Comparison of ENCODE assay signal across 11 cellular contexts in genomic region chr1:39189592-39190041, GRCh38.
A peak's percentile ranks its signal among the peaks of the same experiment; 100 is the strongest.
DNase-seq lines count a peak whose midpoint lies in the region; ATAC-seq lines count a peak whose summit lies in the region.
"Had no signal": no experiment of that assay in that cellular context is flagged by ENCODE, and none has a peak within 500 bp of the region (broad histone marks: within the 10 kb centered on the region; RNA-seq: fewer than 3 reads in every experiment).

No MANE protein-coding gene starts in this region.

- H3K4me3 Mint-ChIP-seq in T-helper 2 cell treated with Interferon-gamma antibody and Interleukin-4, amounts not matched to agents 5 μg/mL and 100 μg/mL, for 36 hours, result peak overlapping the region; percentile 53
- peak overlapping the region; percentile 21 for H3K4me3 Mint-ChIP-seq in stimulated activated effector memory CD8-positive, alpha-beta T cell treated with anti-CD3 and anti-CD28 coated beads, Interleukin-12 subunit alpha, Interleukin-12 subunit beta, amount 100 ng/mL, for 72 hours

- no peaks in the 10 kb centered on the region for H3K36me3 Mint-ChIP-seq in T-helper 2 cell treated with Interferon-gamma antibody and Interleukin-4, amounts not matched to agents 5 μg/mL and 100 μg/mL, for 36 hours (ENCODE audit: low read depth)
- peaks cover 29% of the 10 kb centered on the region for H3K36me3 Mint-ChIP-seq in stimulated activated effector memory CD8-positive, alpha-beta T cell treated with anti-CD3 and anti-CD28 coated beads, Interleukin-12 subunit alpha, Interleukin-12 subunit beta, amount 100 ng/mL, for 72 hours

- no peak for ATAC-seq in stimulated activated effector memory CD8-positive, alpha-beta T cell treated with anti-CD3 and anti-CD28 coated beads, Interleukin-12 subunit alpha, Interleukin-12 subunit beta, amount 100 ng/mL, for 72 hours
- ATAC-seq: body of pancreas had no signal

- DNase-seq in NCI-H510A treated with DMSO at 0.1 percent for 48 hours (lab: John Stamatoyannopoulos, UW) (peak; percentile 99), NCI-H510A (lab: John Stamatoyannopoulos, UW) (no peak), fibroblast of peridontal ligament (ENCODE audit: extremely low read depth) (peak; percentile 69), SHP77 treated with DMSO at 0.1 percent for 48 hours (lab: John Stamatoyannopoulos, UW) (no peak), NCI-H524 treated with DMSO at 0.1 percent for 48 hours (lab: John Stamatoyannopoulos, UW) (no peak)
- no peak for DNase-seq in T-helper 2 cell treated with Interferon-gamma antibody and Interleukin-4, amounts not matched to agents 5 μg/mL and 100 μg/mL, for 36 hours (ENCODE audit: low spot score)
- DNase-seq in stimulated activated effector memory CD8-positive, alpha-beta T cell treated with anti-CD3 and anti-CD28 coated beads, Interleukin-12 subunit alpha, Interleukin-12 subunit beta, amount 100 ng/mL, for 72 hours (ENCODE audit: low spot score in 2 of 2), result no peak
- no peak for DNase-seq in stimulated activated CD4-positive, alpha-beta T cell treated with anti-CD3 and anti-CD28 coated beads, Interleukin-4, amount 100 ng/mL, for 1 hour
- DNase-seq: body of pancreas, NCI-H345, substantia nigra had no signal

- H3K27me3 Mint-ChIP-seq in T-helper 2 cell treated with Interferon-gamma antibody and Interleukin-4, amounts not matched to agents 5 μg/mL and 100 μg/mL, for 36 hours (ENCODE audit: low read depth), result no peaks in the 10 kb centered on the region

- H3K27ac Mint-ChIP-seq in T-helper 2 cell treated with Interferon-gamma antibody and Interleukin-4, amounts not matched to agents 5 μg/mL and 100 μg/mL, for 36 hours, result peak overlapping the region; percentile 84
- peak overlapping the region; percentile 96 for H3K27ac Mint-ChIP-seq in stimulated activated effector memory CD8-positive, alpha-beta T cell treated with anti-CD3 and anti-CD28 coated beads, Interleukin-12 subunit alpha, Interleukin-12 subunit beta, amount 100 ng/mL, for 72 hours

- peaks cover 71% of the 10 kb centered on the region for H3K4me1 Mint-ChIP-seq in T-helper 2 cell treated with Interferon-gamma antibody and Interleukin-4, amounts not matched to agents 5 μg/mL and 100 μg/mL, for 36 hours (ENCODE audit: low read depth)
- peaks cover 83% of the 10 kb centered on the region for H3K4me1 Mint-ChIP-seq in stimulated activated effector memory CD8-positive, alpha-beta T cell treated with anti-CD3 and anti-CD28 coated beads, Interleukin-12 subunit alpha, Interleukin-12 subunit beta, amount 100 ng/mL, for 72 hours

- no peaks in the 10 kb centered on the region for H3K9me3 Mint-ChIP-seq in T-helper 2 cell treated with Interferon-gamma antibody and Interleukin-4, amounts not matched to agents 5 μg/mL and 100 μg/mL, for 36 hours
- H3K9me3 Mint-ChIP-seq in stimulated activated effector memory CD8-positive, alpha-beta T cell treated with anti-CD3 and anti-CD28 coated beads, Interleukin-12 subunit alpha, Interleukin-12 subunit beta, amount 100 ng/mL, for 72 hours, result no peaks in the 10 kb centered on the region

Comparison
In these comparisons a context has a peak if more than half of its experiments do, and no peak if none do; other contexts are left out.
1. DNase-seq: peak in NCI-H510A treated with DMSO at 0.1 percent for 48 hours (single experiment) and fibroblast of peridontal ligament (single experiment); none in NCI-H510A (single experiment), T-helper 2 cell treated with Interferon-gamma antibody and Interleukin-4, amounts not matched to agents 5 μg/mL and 100 μg/mL, for 36 hours (single experiment), stimulated activated effector memory CD8-positive, alpha-beta T cell treated with anti-CD3 and anti-CD28 coated beads, Interleukin-12 subunit alpha, Interleukin-12 subunit beta, amount 100 ng/mL, for 72 hours (0 of 2), SHP77 treated with DMSO at 0.1 percent for 48 hours (single experiment), NCI-H524 treated with DMSO at 0.1 percent for 48 hours (single experiment) and stimulated activated CD4-positive, alpha-beta T cell treated with anti-CD3 and anti-CD28 coated beads, Interleukin-4, amount 100 ng/mL, for 1 hour (single experiment).